In genomic region chr13:110615322-110616102, GRCh38 we compare ENCODE assay signal across 8 cellular contexts. TPM values are rescaled to one million over a fixed set of nuclear protein-coding genes. Genes with fewer than 3 reads are reported as not detected.
DNase-seq lines count a peak whose midpoint lies in the region; ATAC-seq and TF ChIP-seq lines count a peak whose summit lies in the region.

TSS of gene NAXD (plus strand) at chr13:110615545. CDS start at chr13:110615602, 57 bp downstream.

- ATAC-seq in GM23338 (peak; percentile 85), RWPE2 (ENCODE audit: low read depth) (peak; percentile 91)

- H3K27ac Mint-ChIP-seq in GM23338: peak within 1 kb of the TSS; percentile 86
- peak within 1 kb of the TSS; percentile 95 to 96 (median 96) for H3K27ac Mint-ChIP-seq in nephron
- H3K27ac Mint-ChIP-seq in stimulated activated naive CD8-positive, alpha-beta T cell treated with anti-CD3 and anti-CD28 coated beads, Interleukin-15, Interleukin-2, amounts not matched to agents 100 ng/mL and 50 ng/mL, for 24 hours: peak within 1 kb of the TSS; percentile 90

- H3K9me3 Mint-ChIP-seq in GM23338 (peaks cover 15% of the 10 kb centered on the region; the same call in 2 of the 3 replicates), nephron (peaks cover 6% of the 10 kb centered on the region)
- peaks cover 4% of the 10 kb centered on the region for H3K9me3 Mint-ChIP-seq in stimulated activated naive CD8-positive, alpha-beta T cell treated with anti-CD3 and anti-CD28 coated beads, Interleukin-15, Interleukin-2, amounts not matched to agents 100 ng/mL and 50 ng/mL, for 24 hours

- H3K4me2 ChIP-seq in GM23338: peak within 1 kb of the TSS; percentile 84

- peaks cover 29% of the 10 kb centered on the region for H3K4me1 Mint-ChIP-seq in GM23338
- peaks cover 30% of the 10 kb centered on the region for H3K4me1 Mint-ChIP-seq in nephron
- peaks cover 43% of the 10 kb centered on the region for H3K4me1 Mint-ChIP-seq in stimulated activated naive CD8-positive, alpha-beta T cell treated with anti-CD3 and anti-CD28 coated beads, Interleukin-15, Interleukin-2, amounts not matched to agents 100 ng/mL and 50 ng/mL, for 24 hours (ENCODE audit: low read depth)

- peaks cover 3% of the 10 kb centered on the region; the same call in 1 of the 3 replicates for H3K36me3 Mint-ChIP-seq in GM23338 (ENCODE audit: low read depth)
- H3K36me3 Mint-ChIP-seq in nephron (ENCODE audit: low read depth): peaks cover 4% of the 10 kb centered on the region
- peaks cover 12% of the 10 kb centered on the region for H3K36me3 Mint-ChIP-seq in stimulated activated naive CD8-positive, alpha-beta T cell treated with anti-CD3 and anti-CD28 coated beads, Interleukin-15, Interleukin-2, amounts not matched to agents 100 ng/mL and 50 ng/mL, for 24 hours (ENCODE audit: low read depth)

- H3K36me3 ChIP-seq in GM23338 (ENCODE audit: insufficient read depth) (no peaks in the 10 kb centered on the region), RWPE2 (ENCODE audit: low read depth) (peaks cover 11% of the 10 kb centered on the region; the same call in 1 of the 2 replicates)

- H4K20me1 ChIP-seq in GM23338 (replicated peaks; ENCODE audit: insufficient read depth): peaks cover 21% of the 10 kb centered on the region

- peak within 1 kb of the TSS; percentile 97 for H2AFZ ChIP-seq in GM23338

- H3K4me3 ChIP-seq in GM23338: peak within 1 kb of the TSS; percentile 86
- peak within 1 kb of the TSS; percentile 56 for H3K4me3 ChIP-seq in RWPE2 (ENCODE audit: severe bottlenecking)
- peak within 1 kb of the TSS; percentile 83 for H3K4me3 ChIP-seq in fibroblast of the aortic adventitia (ENCODE audit: low read depth, low read length)

- H3K4me3 Mint-ChIP-seq in GM23338 (peak within 1 kb of the TSS; percentile 89), nephron (peak within 1 kb of the TSS; percentile 93 to 99 (median 98))
- peak within 1 kb of the TSS; percentile 91 for H3K4me3 Mint-ChIP-seq in stimulated activated naive CD8-positive, alpha-beta T cell treated with anti-CD3 and anti-CD28 coated beads, Interleukin-15, Interleukin-2, amounts not matched to agents 100 ng/mL and 50 ng/mL, for 24 hours

- H3K27ac ChIP-seq in GM23338 (ENCODE audit: low read depth): 0 out of 2 replicates have a peak within 1 kb of the TSS, but pooled peaks have one; percentile 12
- H3K27ac ChIP-seq in RWPE2 (ENCODE audit: poor library complexity, severe bottlenecking): peak within 1 kb of the TSS; percentile 76

- H3K79me2 ChIP-seq in GM23338 (replicated peaks; ENCODE audit: insufficient read depth): peaks cover 46% of the 10 kb centered on the region

- 0 out of 2 replicates have a peak, but pooled peaks cover 3% of the 10 kb centered on the region for H3F3A ChIP-seq in GM23338 (replicated peaks; ENCODE audit: low read depth)

- H3K27me3 ChIP-seq in GM23338 (ENCODE audit: insufficient read depth): no peaks in the 10 kb centered on the region
- no peaks in the 10 kb centered on the region for H3K27me3 ChIP-seq in RWPE2 (ENCODE audit: insufficient read depth, poor library complexity, severe bottlenecking)

- H3K9me2 ChIP-seq in GM23338 (ENCODE audit: insufficient read depth): peaks cover 11% of the 10 kb centered on the region

- H3K27me3 Mint-ChIP-seq in GM23338 (ENCODE audit: insufficient read depth, low read depth, poor library complexity): peaks cover 15% of the 10 kb centered on the region
- peaks cover 7% of the 10 kb centered on the region for H3K27me3 Mint-ChIP-seq in nephron (ENCODE audit: low read depth)
- no peaks in the 10 kb centered on the region for H3K27me3 Mint-ChIP-seq in stimulated activated naive CD8-positive, alpha-beta T cell treated with anti-CD3 and anti-CD28 coated beads, Interleukin-15, Interleukin-2, amounts not matched to agents 100 ng/mL and 50 ng/mL, for 24 hours

- peak; percentile 96 for DNase-seq in EH (ENCODE audit: low read depth)
- DNase-seq in GM23338 (ENCODE audit: low spot score): peak; percentile 97
- peak; percentile 94 for DNase-seq in LHCN-M2 (ENCODE audit: low read depth)
- peak; percentile 92 for DNase-seq in RWPE2 (ENCODE audit: low spot score)
- peak; percentile 90 for DNase-seq in activated effector memory CD4-positive, alpha-beta T cell treated with anti-CD3 and anti-CD28 coated beads, Interleukin-2, amount 50 U/mL, for 16 hours
- peak; percentile 93 for DNase-seq in fibroblast of the aortic adventitia (ENCODE audit: low read depth)

- no peak for TF ChIP-seq CTCF in GM23338 (conservative IDR thresholded peaks at IDR 0.05; ENCODE audit: low read depth in 2 of 2)
- no peak for TF ChIP-seq CTCF in RWPE2 (IDR thresholded peaks at IDR 0.05; ENCODE audit: poor library complexity, severe bottlenecking)
- TF ChIP-seq CTCF in fibroblast of the aortic adventitia (IDR thresholded peaks at IDR 0.05; ENCODE audit: insufficient read depth, low read length): no peak
- TF ChIP-seq CTCF in nephron (IDR thresholded peaks at IDR 0.05; ENCODE audit: unreplicated experiment in 3 of 3): no peak

- H3K4me1 ChIP-seq in GM23338 (ENCODE audit: insufficient read depth): peaks cover 23% of the 10 kb centered on the region
- peaks cover 13% of the 10 kb centered on the region for H3K4me1 ChIP-seq in RWPE2 (ENCODE audit: insufficient read depth, poor library complexity, severe bottlenecking)

- no peaks in the 10 kb centered on the region for H3K9me3 ChIP-seq in RWPE2 (ENCODE audit: severe bottlenecking)

TF ChIP-seq in GM23338, 12 proteins besides CTCF, POLR2A, EP300 and RAD21 (continues in another document):
- TF ChIP-seq ETS1 (IDR thresholded peaks at IDR 0.05) (peak; percentile 19; the same call in 1 of the 2 replicates), CREB1 (CRISPR knock-in tag; IDR thresholded peaks at IDR 0.05; ENCODE audit: low read depth) (peak; percentile 55), EZH2 (IDR thresholded peaks at IDR 0.05; ENCODE audit: low read depth, unreplicated experiment) (no peak), ZNF114 (CRISPR knock-in tag; IDR thresholded peaks at IDR 0.05) (no peak), JUNB (IDR thresholded peaks at IDR 0.05; ENCODE audit: unreplicated experiment) (no peak), NANOG (IDR thresholded peaks at IDR 0.05; ENCODE audit: borderline replicate concordance) (no peak), ZNF331 (CRISPR knock-in tag; IDR thresholded peaks at IDR 0.05; ENCODE audit: low read depth) (no peak), STAT1 (IDR thresholded peaks at IDR 0.05; ENCODE audit: unreplicated experiment) (no peak)
- TF ChIP-seq, protein P1, sequence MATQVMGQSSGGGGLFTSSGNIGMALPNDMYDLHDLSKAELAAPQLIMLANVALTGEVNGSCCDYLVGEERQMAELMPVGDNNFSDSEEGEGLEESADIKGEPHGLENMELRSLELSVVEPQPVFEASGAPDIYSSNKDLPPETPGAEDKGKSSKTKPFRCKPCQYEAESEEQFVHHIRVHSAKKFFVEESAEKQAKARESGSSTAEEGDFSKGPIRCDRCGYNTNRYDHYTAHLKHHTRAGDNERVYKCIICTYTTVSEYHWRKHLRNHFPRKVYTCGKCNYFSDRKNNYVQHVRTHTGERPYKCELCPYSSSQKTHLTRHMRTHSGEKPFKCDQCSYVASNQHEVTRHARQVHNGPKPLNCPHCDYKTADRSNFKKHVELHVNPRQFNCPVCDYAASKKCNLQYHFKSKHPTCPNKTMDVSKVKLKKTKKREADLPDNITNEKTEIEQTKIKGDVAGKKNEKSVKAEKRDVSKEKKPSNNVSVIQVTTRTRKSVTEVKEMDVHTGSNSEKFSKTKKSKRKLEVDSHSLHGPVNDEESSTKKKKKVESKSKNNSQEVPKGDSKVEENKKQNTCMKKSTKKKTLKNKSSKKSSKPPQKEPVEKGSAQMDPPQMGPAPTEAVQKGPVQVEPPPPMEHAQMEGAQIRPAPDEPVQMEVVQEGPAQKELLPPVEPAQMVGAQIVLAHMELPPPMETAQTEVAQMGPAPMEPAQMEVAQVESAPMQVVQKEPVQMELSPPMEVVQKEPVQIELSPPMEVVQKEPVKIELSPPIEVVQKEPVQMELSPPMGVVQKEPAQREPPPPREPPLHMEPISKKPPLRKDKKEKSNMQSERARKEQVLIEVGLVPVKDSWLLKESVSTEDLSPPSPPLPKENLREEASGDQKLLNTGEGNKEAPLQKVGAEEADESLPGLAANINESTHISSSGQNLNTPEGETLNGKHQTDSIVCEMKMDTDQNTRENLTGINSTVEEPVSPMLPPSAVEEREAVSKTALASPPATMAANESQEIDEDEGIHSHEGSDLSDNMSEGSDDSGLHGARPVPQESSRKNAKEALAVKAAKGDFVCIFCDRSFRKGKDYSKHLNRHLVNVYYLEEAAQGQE (IDR thresholded peaks at IDR 0.05; ENCODE audit: unreplicated experiment): no peak

RNA-seq across cellular contexts. Expression of gene NAXD, which starts in this region (rescaled TPM):
- 16.1 and 18.5 TPM in 2 replicates for total RNA-seq in GM23338 (2014; rRNA removed; shearing (Covaris generic))
- 15.3 and 16.9 TPM in 2 replicates for polyA plus RNA-seq in GM23338 (2016; fragmentation: Nextera tagmentation; extraction: Ambion mirVana)
- total RNA-seq in LHCN-M2 (2014; rRNA removed) (23.5 and 25.9 TPM in 2 replicates), fibroblast of the aortic adventitia (ENCODE audit: low replicate concordance) (14.8 and 14.9 TPM in 2 replicates)
- 20.1 TPM for polyA plus RNA-seq in LHCN-M2 (2012)

Comparison
In these comparisons a context has a peak if more than half of its experiments do, and no peak if none do; other contexts are left out.
1. Peak in every context shown above with its lines: DNase-seq, ATAC-seq, H3K4me3 ChIP-seq and H3K27ac ChIP-seq.